ENCODE assay signal across 9 cellular contexts in genomic region chr11:17986007-17986710, GRCh38. TPM values are rescaled to one million over a fixed set of nuclear protein-coding genes. Genes with fewer than 3 reads are reported as not detected.
DNase-seq lines count a peak whose midpoint lies in the region; ATAC-seq and TF ChIP-seq lines count a peak whose summit lies in the region.
"Had no signal": no experiment of that assay in that cellular context is flagged by ENCODE, and none has a peak within 500 bp of the region (broad histone marks: within the 10 kb centered on the region; RNA-seq: fewer than 3 reads in every experiment).

No MANE protein-coding gene starts in this region.

- peaks cover 15% of the 10 kb centered on the region for H3K4me1 ChIP-seq in psoas muscle

- peak overlapping the region; percentile 75 for H3K27ac ChIP-seq in psoas muscle

- peak; percentile 78 to 86 (median 84) for ATAC-seq in psoas muscle
- no peak for ATAC-seq in HG02938 (IDR thresholded peaks at IDR 0.05; ENCODE audit: unreplicated experiment)
- ATAC-seq in HG03571 (IDR thresholded peaks at IDR 0.05; ENCODE audit: unreplicated experiment) = no peak

- WGBS in psoas muscle, 3 donors = 33 to 49% (median 40%) methylated on average over 7 of the region's 7 CpGs

- H3K9me3 ChIP-seq in psoas muscle = no peaks in the 10 kb centered on the region

- no peak overlapping the region for H3K4me3 ChIP-seq in psoas muscle

- H3K27me3 ChIP-seq in psoas muscle (ENCODE audit: insufficient read depth in 3 of 3, low read length in 2 of 3) = no peaks in the 10 kb centered on the region

- H3K36me3 ChIP-seq in psoas muscle (ENCODE audit: insufficient read depth in 1 of 2, low read depth in 1 of 2) = peaks cover 0 to 33% of the 10 kb centered on the region in 2 donors

- intact Hi-C loops in psoas muscle (cut with DNase I) = no loop called here

- peak; percentile 70 for DNase-seq in DMS53 (lab: John Stamatoyannopoulos, UW)
- peak; percentile 72 for DNase-seq in RPMI7951 (ENCODE audit: low read depth)
- peak; percentile 79 for DNase-seq in fibroblast of gingiva (ENCODE audit: low read depth)
- DNase-seq in psoas muscle = peak; percentile 45 to 62
- no peak for DNase-seq in NCI-H1048 (lab: John Stamatoyannopoulos, UW)
- DNase-seq in NCI-H82 treated with DMSO at 0.1 percent for 48 hours (lab: John Stamatoyannopoulos, UW; ENCODE audit: unreplicated experiment) = no peak
- DNase-seq: activated naive CD4-positive, alpha-beta T cell treated with Interleukin-2 at 50 U/mL for 16 hours had no signal

- no peak for TF ChIP-seq CTCF in psoas muscle (IDR thresholded peaks at IDR 0.05)

RNA-seq across cellular contexts. Expression of gene SERGEF, which starts 26.7 kb away (rescaled TPM):
- total RNA-seq in RPMI7951 (2014; rRNA removed; shearing (Covaris generic)) = 15.6 and 18.3 TPM in 2 replicates
- 10 to 100 TPM; 17.9 to 28.3 (median 25.1) TPM for total RNA-seq in psoas muscle
- 10 to 100 TPM; 11.1 to 33.1 (median 29.5) TPM for polyA plus RNA-seq in psoas muscle

RNA-seq across cellular contexts. Expression of gene TPH1, which starts 59.9 kb away (rescaled TPM):
- total RNA-seq in RPMI7951 (2014; rRNA removed; shearing (Covaris generic)) = under 0.01 TPM in 1 of 2 replicates, not detected in the other
- under 1 TPM in 3 of 4 donors, not detected in 1; 0.04 to 0.28 (median 0.06) TPM for total RNA-seq in psoas muscle
- under 1 TPM; 0.03 to 0.18 (median 0.08) TPM for polyA plus RNA-seq in psoas muscle

Comparison
In these comparisons a context has a peak if more than half of its experiments do, and no peak if none do; other contexts are left out.
1. DNase-seq: peak in DMS53 (single experiment), RPMI7951 (single experiment), fibroblast of gingiva (single experiment) and psoas muscle (2 of 2); none in NCI-H1048 (single experiment) and NCI-H82 treated with DMSO at 0.1 percent for 48 hours (single experiment).
2. ATAC-seq: peak in psoas muscle (4 of 4); none in HG02938 (single experiment) and HG03571 (single experiment).